In genomic region chr2:15544227-15544626, GRCh38 we compare ENCODE assay signal across 9 cellular contexts.
"Had no signal": no experiment of that assay in that cellular context is flagged by ENCODE, and none has a peak within 500 bp of the region (broad histone marks: within the 10 kb centered on the region; RNA-seq: fewer than 3 reads in every experiment).

No MANE protein-coding gene starts in this region.

- H3K9me3 ChIP-seq: HAP-1 had no signal

- DNase-seq: GM23248, GOT3, H7, HFFc6, IMR-90, KBM-7 had no signal

- H2AFZ ChIP-seq: GM23248 had no signal

- ATAC-seq: HCT116 had no signal

- H3K27ac ChIP-seq: GM23248, HL-60 had no signal

- H3K4me3 ChIP-seq: GM23248, HAP-1 had no signal

- H3K9ac ChIP-seq: GM23248 had no signal

- H3K4me1 ChIP-seq: HAP-1 had no signal
